In genomic region chr16:30248379-30248778, GRCh38 we compare ENCODE assay signal across 8 cellular contexts. TPM values are rescaled to one million over a fixed set of nuclear protein-coding genes. Genes with fewer than 3 reads are reported as not detected.
DNase-seq lines count a peak whose midpoint lies in the region; ATAC-seq and TF ChIP-seq lines count a peak whose summit lies in the region.
"Not testable (repeated sequence)": the region's sequence is repeated elsewhere in the genome, so short reads cannot be mapped to it uniquely, and the experiment has no call there.

NPIPB13 (minus strand) TSS chr16:30248479; CDS start chr16:30245573, 2,906 bp downstream.

- not testable (repeated sequence) for H3K36me3 ChIP-seq in CD8-positive, alpha-beta T cell (ENCODE audit: insufficient read depth, low read length); mucosa of descending colon (ENCODE audit: low read depth); uterus

- H3K9me3 ChIP-seq in CD8-positive, alpha-beta T cell (ENCODE audit: low read length); mucosa of descending colon; uterus: not testable (repeated sequence)

- H3K27me3 Mint-ChIP-seq in CD8-positive, alpha-beta T cell (ENCODE audit: low read depth); T-cell; activated CD8-positive, alpha-beta T cell treated with anti-CD3 and anti-CD28 coated beads for 36 hours; progenitor cell of endocrine pancreas: not testable (repeated sequence)

- TF ChIP-seq POLR2A in uterus (IDR thresholded peaks at IDR 0.05), result not testable (repeated sequence)

- H3K36me3 Mint-ChIP-seq in CD8-positive, alpha-beta T cell; T-cell; activated CD8-positive, alpha-beta T cell treated with anti-CD3 and anti-CD28 coated beads for 36 hours (ENCODE audit: low read depth); activated naive CD4-positive, alpha-beta T cell treated with anti-CD3 and anti-CD28 coated beads, Interleukin-2, amount 50 U/mL, for 72 hours; progenitor cell of endocrine pancreas (ENCODE audit: insufficient read depth): not testable (repeated sequence)

- H3K4me1 ChIP-seq in CD8-positive, alpha-beta T cell (ENCODE audit: insufficient read depth, low read length); mucosa of descending colon (ENCODE audit: low read depth); uterus: not testable (repeated sequence)

- not testable (repeated sequence) for ATAC-seq in CD8-positive, alpha-beta T cell; T-cell (replicated peaks in 1 of 4); activated CD8-positive, alpha-beta T cell treated with anti-CD3 and anti-CD28 coated beads for 36 hours; activated naive CD4-positive, alpha-beta T cell treated with anti-CD3 and anti-CD28 coated beads, Interleukin-2, amount 50 U/mL, for 72 hours; esophagus mucosa; mucosa of descending colon

- POLR2A ChIA-PET in CD8-positive, alpha-beta T cell (lab: Charles Lee); T-cell (lab: Charles Lee); activated CD8-positive, alpha-beta T cell treated with anti-CD3 and anti-CD28 coated beads for 36 hours (lab: Charles Lee): not testable (repeated sequence)

- not testable (repeated sequence) for H3K4me1 Mint-ChIP-seq in CD8-positive, alpha-beta T cell (ENCODE audit: low read depth); T-cell; activated CD8-positive, alpha-beta T cell treated with anti-CD3 and anti-CD28 coated beads for 36 hours (ENCODE audit: low read depth); progenitor cell of endocrine pancreas (ENCODE audit: low read depth)

- intact Hi-C loops in CD8-positive, alpha-beta T cell (cut with DNase I, micrococcal nuclease); activated CD8-positive, alpha-beta T cell treated with anti-CD3 and anti-CD28 coated beads for 36 hours (cut with micrococcal nuclease); mucosa of descending colon (cut with DNase I, micrococcal nuclease); uterus (cut with DNase I; ENCODE audit: low total_unique reads): not testable (repeated sequence)

- H3K4me3 ChIP-seq in CD8-positive, alpha-beta T cell (ENCODE audit: low read depth, low read length); mucosa of descending colon; uterus: not testable (repeated sequence)

- H3K27ac Mint-ChIP-seq in CD8-positive, alpha-beta T cell; T-cell; activated CD8-positive, alpha-beta T cell treated with anti-CD3 and anti-CD28 coated beads for 36 hours; activated naive CD4-positive, alpha-beta T cell treated with anti-CD3 and anti-CD28 coated beads, Interleukin-2, amount 50 U/mL, for 72 hours; progenitor cell of endocrine pancreas: not testable (repeated sequence)

- not testable (repeated sequence) for H3K27me3 ChIP-seq in CD8-positive, alpha-beta T cell (ENCODE audit: insufficient read depth, low read length); uterus

- H3K27ac ChIP-seq in CD8-positive, alpha-beta T cell (ENCODE audit: low read depth, low read length); uterus: not testable (repeated sequence)

- H3K4me3 Mint-ChIP-seq in CD8-positive, alpha-beta T cell; T-cell; activated CD8-positive, alpha-beta T cell treated with anti-CD3 and anti-CD28 coated beads for 36 hours; progenitor cell of endocrine pancreas (ENCODE audit: low read depth): not testable (repeated sequence)

- CTCF ChIA-PET in CD8-positive, alpha-beta T cell (lab: Charles Lee); T-cell (lab: Charles Lee); activated CD8-positive, alpha-beta T cell treated with anti-CD3 and anti-CD28 coated beads for 36 hours (lab: Charles Lee): not testable (repeated sequence)

- not testable (repeated sequence) for TF ChIP-seq CTCF in CD8-positive, alpha-beta T cell (IDR thresholded peaks at IDR 0.05); activated CD8-positive, alpha-beta T cell treated with anti-CD3 and anti-CD28 coated beads for 36 hours (IDR thresholded peaks at IDR 0.05); mucosa of descending colon (IDR thresholded peaks at IDR 0.05); progenitor cell of endocrine pancreas (IDR thresholded peaks at IDR 0.05; ENCODE audit: unreplicated experiment); uterus (IDR thresholded peaks at IDR 0.05)

- H3K9me3 Mint-ChIP-seq in CD8-positive, alpha-beta T cell; T-cell; activated CD8-positive, alpha-beta T cell treated with anti-CD3 and anti-CD28 coated beads for 36 hours; activated naive CD4-positive, alpha-beta T cell treated with anti-CD3 and anti-CD28 coated beads, Interleukin-2, amount 50 U/mL, for 72 hours; progenitor cell of endocrine pancreas (ENCODE audit: low read depth): not testable (repeated sequence)

- not testable (repeated sequence) for DNase-seq in CD8-positive, alpha-beta T cell; T-cell; activated CD8-positive, alpha-beta T cell treated with anti-CD3 and anti-CD28 coated beads for 36 hours; activated naive CD4-positive, alpha-beta T cell treated with anti-CD3 and anti-CD28 coated beads, Interleukin-2, amount 50 U/mL, for 72 hours (ENCODE audit: low spot score in 2 of 2); mucosa of descending colon; progenitor cell of endocrine pancreas (ENCODE audit: low spot score, unreplicated experiment); uterus

RNA-seq across cellular contexts. Expression of gene NPIPB13, which starts in this region (rescaled TPM):
- 10 to 100 TPM; 13.8 to 18.6 TPM for total RNA-seq in CD8-positive, alpha-beta T cell
- total RNA-seq in T-cell (10 to 100 TPM; 15.7 to 43.6 (median 29.2) TPM), esophagus mucosa (11.2 TPM), mucosa of descending colon (10 to 100 TPM; 15.3 to 28.5 (median 21.7) TPM), progenitor cell of endocrine pancreas (27.0 and 27.1 TPM in 2 replicates), uterus (10 to 100 TPM in 3 of 4 donors, 1 to 10 TPM in 1; 1.9 to 38.5 (median 13.5) TPM)
- 10 to 100 TPM; 14.7 to 20.7 TPM for total RNA-seq in activated CD8-positive, alpha-beta T cell treated with anti-CD3 and anti-CD28 coated beads for 36 hours
- 10 to 100 TPM; 16.4 to 23.5 TPM for total RNA-seq in activated naive CD4-positive, alpha-beta T cell treated with anti-CD3 and anti-CD28 coated beads, Interleukin-2, amount 50 U/mL, for 72 hours
